Comparison of ENCODE assay signal across 8 cellular contexts in the genomic region with DNA sequence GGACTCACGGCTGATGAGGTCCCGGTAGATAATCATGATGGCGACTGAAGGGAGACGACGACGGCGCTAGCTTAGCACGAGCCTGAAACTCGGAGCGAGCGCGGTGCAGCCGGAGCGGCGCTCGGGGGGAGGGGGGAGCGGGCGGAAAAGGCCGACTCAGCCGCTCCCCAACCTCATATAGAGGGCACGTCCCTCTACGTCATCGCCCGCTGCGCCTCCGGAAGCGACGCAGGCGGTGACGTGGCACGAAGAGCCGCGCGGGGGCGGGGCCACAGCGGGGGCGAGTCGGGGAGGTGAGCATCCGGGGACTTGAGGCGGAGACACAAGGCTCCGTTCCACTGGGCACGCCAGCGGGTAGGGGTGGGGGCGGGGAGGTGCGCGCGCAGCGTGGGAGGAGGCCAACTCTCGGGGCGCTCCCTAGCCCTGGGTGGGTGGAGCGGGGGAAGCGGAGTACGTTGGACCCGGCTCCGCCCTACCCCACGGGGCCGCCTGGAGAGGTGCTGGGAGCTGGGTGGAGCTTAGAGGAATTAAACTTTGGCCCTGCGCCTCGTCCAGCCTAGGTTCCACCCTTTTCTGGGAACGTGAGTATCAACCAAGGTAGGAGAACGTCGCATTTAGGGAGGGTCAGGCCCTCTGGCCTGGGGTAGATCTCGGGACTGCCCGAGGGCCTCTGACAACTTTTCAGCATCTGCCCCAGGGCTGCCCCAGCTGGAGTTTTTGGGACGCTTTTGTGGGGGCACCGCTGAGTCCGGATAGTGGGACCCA. TPM values are rescaled to one million over a fixed set of nuclear protein-coding genes. Genes with fewer than 3 reads are reported as not detected.
A peak's percentile ranks its signal among the peaks of the same experiment; 100 is the strongest.
DNase-seq lines count a peak whose midpoint lies in the region; ATAC-seq and TF ChIP-seq lines count a peak whose summit lies in the region.

TSS of gene TPT1 (minus strand) at position 150 of the 765 bp plus-strand sequence. CDS start at position 36, 114 bp downstream.

- H3K36me3 ChIP-seq in Panc1 (ENCODE audit: control insufficient read depth, insufficient read depth, low read length) = peaks cover 41% of the 10 kb centered on the region

- ATAC-seq in GM21723 (IDR thresholded peaks at IDR 0.05; ENCODE audit: unreplicated experiment) (peak; percentile 89), Panc1 (peak; percentile 96), esophagus mucosa (peak; percentile 92)

- in situ Hi-C loops in Panc1 (cut with HindIII; ENCODE audit: low pct_unique_long_range_greater_than_20kb, low sequenced_read_pairs) = no loop called here

- CTCF ChIA-PET in Panc1 (lab: Charles Lee) = interaction anchor here (0.6 kb wide), 1 partner anchor 295 kb away, joined by 11 read pairs; no protein-coding TSS in a partner anchor

- intact Hi-C loops in Panc1 (cut with micrococcal nuclease; ENCODE audit: unreplicated experiment) = no loop called here

- peak within 1 kb of the TSS; percentile 89 to 93 for H3K4me3 ChIP-seq in Panc1 (ENCODE audit: low read depth in 2 of 2, low read length in 2 of 2)

- H3K27ac ChIP-seq in Panc1 (ENCODE audit: low read length) = peak within 1 kb of the TSS; percentile 92

- no peaks in the 10 kb centered on the region for H3K9me3 ChIP-seq in Panc1 (ENCODE audit: control insufficient read depth, insufficient read depth, low read depth, low read length)

- POLR2A ChIA-PET in Panc1 (lab: Charles Lee) = interaction anchor here (0.6 kb wide), 2 partner anchors 288 to 354 kb away, joined by 3 to 7 read pairs; no protein-coding TSS in a partner anchor

- no TSS peak for BruUV-seq in Panc1 (replicated peaks; lab: Mats Ljungman, UMichigan)

- H3K4me1 ChIP-seq in Panc1 (ENCODE audit: control insufficient read depth, insufficient read depth, low read length) = peaks cover 18% of the 10 kb centered on the region

- H3K27me3 ChIP-seq in Panc1 (ENCODE audit: control insufficient read depth, insufficient read depth, low read length) = no peaks in the 10 kb centered on the region

- no peak for TF ChIP-seq CTCF in Panc1 (IDR thresholded peaks at IDR 0.05)

- peak; percentile 98 for DNase-seq in DMS53 (lab: John Stamatoyannopoulos, UW)
- DNase-seq in KG1 (lab: John Stamatoyannopoulos, UW) = peak; percentile 91
- DNase-seq in Panc1 (ENCODE audit: low read depth, low spot score) = peak; percentile 79
- DNase-seq in activated T-cell treated with anti-CD3 and anti-CD28 coated beads, Interleukin-2, amount 50 U/mL, for 48 hours = peak; percentile 100
- peak; percentile 99 for DNase-seq in myocyte (ENCODE audit: low read depth)
- DNase-seq in stimulated activated CD8-positive, alpha-beta memory T cell treated with anti-CD3 and anti-CD28 coated beads, Interleukin-7, amount 100 ng/mL, for 48 hours (ENCODE audit: extremely low read depth in 1 of 2, low read depth in 1 of 2) = peak; percentile 98 to 99

RNA-seq across cellular contexts. Expression of gene TPT1, which starts in this region (rescaled TPM):
- 939 TPM for total RNA-seq in Panc1 (2021; ENCODE audit: unreplicated experiment)
- 1,185 TPM for polyA plus RNA-seq in Panc1 (2012; ENCODE audit: insufficient read length)
- total RNA-seq in esophagus mucosa = 4,303 TPM
- 2,103 and 2,274 TPM in 2 replicates for total RNA-seq in myocyte
- polyA plus RNA-seq in myocyte (2012) = 3,554 TPM

Comparison
In these comparisons a context has a peak if more than half of its experiments do, and no peak if none do; other contexts are left out.
1. Peak in every context shown above with its lines: DNase-seq, ATAC-seq, H3K4me3 ChIP-seq and H3K27ac ChIP-seq.